Comparison of ENCODE assay signal across 10 cellular contexts in the genomic region with DNA sequence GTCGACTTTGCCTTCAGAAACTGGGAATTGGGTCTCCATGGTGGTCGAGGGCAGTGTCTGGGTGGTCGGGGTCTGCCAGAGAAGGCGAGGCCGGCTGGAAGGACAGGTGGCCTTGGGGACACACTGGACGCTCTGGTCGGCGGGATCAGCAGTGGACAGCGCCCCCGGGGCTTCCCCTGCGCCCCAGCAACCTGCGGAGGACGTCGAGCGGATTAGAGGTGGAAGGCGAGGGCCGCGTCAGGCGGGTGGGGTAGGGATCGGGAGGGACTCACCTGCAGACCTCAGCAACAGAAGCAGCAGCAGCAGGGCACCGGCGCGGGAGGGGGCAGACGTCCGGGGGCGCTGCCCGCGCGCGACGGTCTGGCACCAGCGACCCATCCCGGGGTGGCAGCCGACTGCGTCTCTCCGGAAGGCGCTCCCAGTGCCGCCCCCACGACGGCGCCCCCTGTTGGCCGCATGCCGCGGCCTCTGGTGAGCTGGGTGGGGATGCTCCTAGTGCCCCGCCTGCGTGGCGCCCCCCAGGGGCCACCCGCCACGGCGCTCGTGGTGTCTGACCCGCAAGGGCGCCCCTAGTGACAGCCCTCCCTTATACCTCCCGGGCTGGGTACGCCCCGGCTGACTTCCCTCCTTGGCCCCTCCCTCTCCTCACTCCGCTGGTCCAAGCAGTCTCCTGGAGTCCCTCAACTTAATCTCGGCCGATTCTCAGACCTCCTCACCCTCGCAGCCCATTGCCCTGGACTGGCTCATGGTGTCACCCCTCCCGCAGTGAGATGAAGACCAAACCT. TPM values are rescaled to one million over a fixed set of nuclear protein-coding genes. Genes with fewer than 3 reads are reported as not detected.
DNase-seq lines count a peak whose midpoint lies in the region; ATAC-seq and TF ChIP-seq lines count a peak whose summit lies in the region.
"Had no signal": no experiment of that assay in that cellular context is flagged by ENCODE, and none has a peak within 500 bp of the region (broad histone marks: within the 10 kb centered on the region; RNA-seq: fewer than 3 reads in every experiment).

A gene with protein sequence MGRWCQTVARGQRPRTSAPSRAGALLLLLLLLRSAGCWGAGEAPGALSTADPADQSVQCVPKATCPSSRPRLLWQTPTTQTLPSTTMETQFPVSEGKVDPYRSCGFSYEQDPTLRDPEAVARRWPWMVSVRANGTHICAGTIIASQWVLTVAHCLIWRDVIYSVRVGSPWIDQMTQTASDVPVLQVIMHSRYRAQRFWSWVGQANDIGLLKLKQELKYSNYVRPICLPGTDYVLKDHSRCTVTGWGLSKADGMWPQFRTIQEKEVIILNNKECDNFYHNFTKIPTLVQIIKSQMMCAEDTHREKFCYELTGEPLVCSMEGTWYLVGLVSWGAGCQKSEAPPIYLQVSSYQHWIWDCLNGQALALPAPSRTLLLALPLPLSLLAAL (minus strand): TSS at position 423 of the 785 bp plus-strand sequence. CDS start 45 bp downstream, at position 378.

- no peaks in the 10 kb centered on the region for H3K79me2 ChIP-seq in HCT116 (ENCODE audit: insufficient read depth, low read length)

- H3K4me2 ChIP-seq in HCT116 (ENCODE audit: low read length) = no peak within 1 kb of the TSS

- H3K36me3 Mint-ChIP-seq in nephron progenitor cell (ENCODE audit: low read depth) = no peaks in the 10 kb centered on the region

- peaks cover 24% of the 10 kb centered on the region for H3K4me1 Mint-ChIP-seq in nephron progenitor cell

- TF ChIP-seq POLR2A in HCT116 (IDR thresholded peaks at IDR 0.05; ENCODE audit: borderline replicate concordance, extremely low read depth, insufficient read depth, insufficient read length) = no peak

- no peak for TF ChIP-seq RAD21 in HCT116 (IDR thresholded peaks at IDR 0.05; ENCODE audit: low read depth)

- H3K36me3 ChIP-seq in BE2C (no peaks in the 10 kb centered on the region), HCT116 (ENCODE audit: control insufficient read depth in 1 of 2, insufficient read depth in 2 of 2, low read length in 2 of 2) (no peaks in the 10 kb centered on the region), adipocyte (ENCODE audit: control insufficient read depth, insufficient read depth, low read length, severe bottlenecking) (no peaks in the 10 kb centered on the region)
- H3K36me3 ChIP-seq: pancreas had no signal

- no peak within 1 kb of the TSS for H3K4me3 Mint-ChIP-seq in nephron progenitor cell

- H3K4me3 ChIP-seq in BE2C (ENCODE audit: low read depth, low read length) = no peak within 1 kb of the TSS
- no peak within 1 kb of the TSS for H3K4me3 ChIP-seq in HCT116 (replicated peaks in 1 of 2; ENCODE audit: low read depth in 1 of 2, low read length in 2 of 2)
- no peak within 1 kb of the TSS for H3K4me3 ChIP-seq in adipocyte (ENCODE audit: low read length)
- H3K4me3 ChIP-seq: pancreas had no signal

- no TSS peak for BruUV-seq in HCT116 (replicated peaks; lab: Mats Ljungman, UMichigan)

- peak; percentile 92 for ATAC-seq in HCT116
- no peak for ATAC-seq in GM19463 (IDR thresholded peaks at IDR 0.05; ENCODE audit: unreplicated experiment)
- ATAC-seq: pancreas had no signal

- DNase-seq in BE2C = no peak
- DNase-seq in HCT116 (ENCODE audit: low read depth, low spot score) = no peak
- no peak for DNase-seq in adipocyte (ENCODE audit: low read depth)
- DNase-seq in nephron progenitor cell = no peak
- DNase-seq in DMS153 (lab: John Stamatoyannopoulos, UW) = no peak
- no peak for DNase-seq in KG1 (lab: John Stamatoyannopoulos, UW)
- DNase-seq in NCI-H510A treated with DMSO at 0.1 percent for 48 hours (lab: John Stamatoyannopoulos, UW) = no peak
- DNase-seq: NCI-H510A had no signal

- TF ChIP-seq CTCF in BE2C (IDR thresholded peaks at IDR 0.05; ENCODE audit: low read depth, low read length) (peak; percentile 4; the same call in 1 of the 2 replicates), HCT116 (IDR thresholded peaks at IDR 0.05 in 2 of 3, conservative IDR thresholded peaks at IDR 0.05 in 1 of 3; ENCODE audit: borderline replicate concordance in 1 of 3, insufficient read depth in 1 of 3, low read depth in 2 of 3, low read length in 2 of 3) (peak; percentile 74 to 91 (median 79)), nephron progenitor cell (IDR thresholded peaks at IDR 0.05) (peak; percentile 21)

- no peaks in the 10 kb centered on the region for H3K9me2 ChIP-seq in HCT116 (ENCODE audit: insufficient read depth)

- peak within 1 kb of the TSS; percentile 36 for H3K27ac Mint-ChIP-seq in nephron progenitor cell

- RAD21 ChIA-PET in HCT116 (lab: Charles Lee; ENCODE audit: low non-redundant PET in 1 of 2, low total read pairs in 2 of 2, uncharacterized antibody in 2 of 2, unreplicated experiment in 2 of 2) = no interaction called here

- no peaks in the 10 kb centered on the region for H3K27me3 ChIP-seq in BE2C
- H3K27me3 ChIP-seq in HCT116 (ENCODE audit: insufficient read depth, low read length) = no peaks in the 10 kb centered on the region
- H3K27me3 ChIP-seq in adipocyte (replicated peaks; ENCODE audit: control insufficient read depth, insufficient read depth, low read length) = peaks cover 53% of the 10 kb centered on the region
- H3K27me3 ChIP-seq: pancreas had no signal

- no peak within 1 kb of the TSS for H2AFZ ChIP-seq in HCT116 (ENCODE audit: low read depth, low read length, poor library complexity, severe bottlenecking)

- H3K9me3 ChIP-seq in BE2C (no peaks in the 10 kb centered on the region), HCT116 (ENCODE audit: control insufficient read depth in 1 of 2, insufficient read depth in 1 of 2, low read depth in 1 of 2, low read length in 2 of 2) (no peaks in the 10 kb centered on the region), adipocyte (ENCODE audit: control insufficient read depth, low read length) (peaks cover 6% of the 10 kb centered on the region)
- H3K9me3 ChIP-seq: pancreas had no signal

- H3K4me1 ChIP-seq in BE2C = no peaks in the 10 kb centered on the region
- no peaks in the 10 kb centered on the region for H3K4me1 ChIP-seq in HCT116 (ENCODE audit: control insufficient read depth in 1 of 2, insufficient read depth in 2 of 2, low read length in 2 of 2)
- peaks cover 11% of the 10 kb centered on the region for H3K4me1 ChIP-seq in adipocyte (ENCODE audit: control insufficient read depth, insufficient read depth, low read length)
- H3K4me1 ChIP-seq: pancreas had no signal

- CTCF ChIA-PET in HCT116 (lab: Charles Lee) = no interaction called here

- no peak within 1 kb of the TSS for H3K9ac ChIP-seq in HCT116 (ENCODE audit: low read length)
- H3K9ac ChIP-seq in adipocyte (ENCODE audit: low read length) = peak within 1 kb of the TSS; percentile 9

- no peaks in the 10 kb centered on the region for H4K20me1 ChIP-seq in HCT116 (ENCODE audit: insufficient read depth)

- peaks cover 5% of the 10 kb centered on the region for H3K27me3 Mint-ChIP-seq in nephron progenitor cell (ENCODE audit: low read depth, poor library complexity)

- intact Hi-C loops in HCT116 (cut with micrococcal nuclease) = no loop called here

- no peak within 1 kb of the TSS for H3K27ac ChIP-seq in HCT116 (ENCODE audit: low read depth, low read length)
- H3K27ac ChIP-seq: pancreas had no signal

- POLR2A ChIA-PET in HCT116 (lab: Charles Lee) = no interaction called here

- no peaks in the 10 kb centered on the region for H3K9me3 Mint-ChIP-seq in nephron progenitor cell

TF ChIP-seq in HCT116, 20 proteins besides CTCF, POLR2A, EP300 and RAD21 (continues in another document):
- TF ChIP-seq EZH2 (IDR thresholded peaks at IDR 0.05) (no peak), ZNF274 (IDR thresholded peaks at IDR 0.05; ENCODE audit: low read depth, low read length) (no peak), TCF7L2 (IDR thresholded peaks at IDR 0.05; ENCODE audit: borderline replicate concordance, extremely low read depth, insufficient read depth, insufficient read length) (no peak), CEBPB (IDR thresholded peaks at IDR 0.05; ENCODE audit: low read depth) (no peak), JUND (IDR thresholded peaks at IDR 0.05) (no peak), SIN3A (IDR thresholded peaks at IDR 0.05; ENCODE audit: low read depth) (no peak), FOSL1 (IDR thresholded peaks at IDR 0.05; ENCODE audit: low read depth) (no peak), EGR1 (IDR thresholded peaks at IDR 0.05; ENCODE audit: low read depth) (no peak), EZH2phosphoT487 (IDR thresholded peaks at IDR 0.05; ENCODE audit: borderline replicate concordance) (no peak), SP1 (IDR thresholded peaks at IDR 0.05; ENCODE audit: low read depth) (no peak), ELF1 (IDR thresholded peaks at IDR 0.05; ENCODE audit: borderline replicate concordance, low read depth) (no peak)
- TF ChIP-seq, protein P1, sequence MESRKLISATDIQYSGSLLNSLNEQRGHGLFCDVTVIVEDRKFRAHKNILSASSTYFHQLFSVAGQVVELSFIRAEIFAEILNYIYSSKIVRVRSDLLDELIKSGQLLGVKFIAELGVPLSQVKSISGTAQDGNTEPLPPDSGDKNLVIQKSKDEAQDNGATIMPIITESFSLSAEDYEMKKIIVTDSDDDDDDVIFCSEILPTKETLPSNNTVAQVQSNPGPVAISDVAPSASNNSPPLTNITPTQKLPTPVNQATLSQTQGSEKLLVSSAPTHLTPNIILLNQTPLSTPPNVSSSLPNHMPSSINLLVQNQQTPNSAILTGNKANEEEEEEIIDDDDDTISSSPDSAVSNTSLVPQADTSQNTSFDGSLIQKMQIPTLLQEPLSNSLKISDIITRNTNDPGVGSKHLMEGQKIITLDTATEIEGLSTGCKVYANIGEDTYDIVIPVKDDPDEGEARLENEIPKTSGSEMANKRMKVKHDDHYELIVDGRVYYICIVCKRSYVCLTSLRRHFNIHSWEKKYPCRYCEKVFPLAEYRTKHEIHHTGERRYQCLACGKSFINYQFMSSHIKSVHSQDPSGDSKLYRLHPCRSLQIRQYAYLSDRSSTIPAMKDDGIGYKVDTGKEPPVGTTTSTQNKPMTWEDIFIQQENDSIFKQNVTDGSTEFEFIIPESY (IDR thresholded peaks at IDR 0.05; ENCODE audit: extremely low read depth, insufficient replicate concordance, low read length) = no peak

RNA-seq across cellular contexts. Expression of the gene that starts here (rescaled TPM):
- polyA plus RNA-seq in BE2C (2012; ENCODE audit: insufficient read depth, insufficient read length, low read depth) = not detected
- not detected for total RNA-seq in HCT116 (2021; ENCODE audit: unreplicated experiment)
- not detected in 2 replicates for polyA plus RNA-seq in HCT116 (2012)

Comparison
In these comparisons a context has a peak if more than half of its experiments do, and no peak if none do; other contexts are left out.
1. Peak in ATAC-seq in HCT116; RNA of the gene not detected or under 1 TPM.
2. CTCF ChIP-seq: peak in every context shown above with its lines; median percentile 79 in HCT116; 21 in nephron progenitor cell; 4 in BE2C.